ENCODE assay signal across 13 cellular contexts in genomic region chr4:159169903-159170302, GRCh38.
DNase-seq lines count a peak whose midpoint lies in the region; ATAC-seq and TF ChIP-seq lines count a peak whose summit lies in the region.
"Had no signal": no experiment of that assay in that cellular context is flagged by ENCODE, and none has a peak within 500 bp of the region (broad histone marks: within the 10 kb centered on the region; RNA-seq: fewer than 3 reads in every experiment).

No MANE protein-coding gene starts in this region.

- H3K4me3 Mint-ChIP-seq in naive thymus-derived CD4-positive, alpha-beta T cell = no peak overlapping the region
- H3K4me3 Mint-ChIP-seq: activated T-cell treated with anti-CD3 and anti-CD28 coated beads, Interleukin-2, amount 50 U/mL, for 72 hours had no signal

- CTCF ChIA-PET in naive thymus-derived CD4-positive, alpha-beta T cell (lab: Charles Lee) = no interaction called here

- POLR2A ChIA-PET in naive thymus-derived CD4-positive, alpha-beta T cell (lab: Charles Lee) = no interaction called here

- TF ChIP-seq CTCF in thyroid gland (IDR thresholded peaks at IDR 0.05) = no peak

- intact Hi-C loops in naive thymus-derived CD4-positive, alpha-beta T cell (cut with micrococcal nuclease) = loop anchor here in 1 of 2 donors (10.0 kb wide), 1 partner anchor 125 kb away; no protein-coding TSS in a partner anchor
- intact Hi-C loops in thyroid gland (cut with DNase I) = loop anchor here (10.0 kb wide), 3 partner anchors 65 to 435 kb away; partner anchors contain the start of gene RAPGEF2

- no peaks in the 10 kb centered on the region for H3K27me3 ChIP-seq in naive thymus-derived CD4-positive, alpha-beta T cell (ENCODE audit: control insufficient read depth in 2 of 2, insufficient read depth in 2 of 2, low read length in 2 of 2)
- no peaks in the 10 kb centered on the region for H3K27me3 ChIP-seq in thyroid gland

- H3K36me3 Mint-ChIP-seq in naive thymus-derived CD4-positive, alpha-beta T cell = no peaks in the 10 kb centered on the region

- peaks cover 0 to 4% of the 10 kb centered on the region in 2 donors for H3K4me1 ChIP-seq in naive thymus-derived CD4-positive, alpha-beta T cell (ENCODE audit: control insufficient read depth in 2 of 2, insufficient read depth in 2 of 2, low read length in 2 of 2)
- H3K4me1 ChIP-seq in thyroid gland = peaks cover 13% of the 10 kb centered on the region in 2 donors

- H3K4me1 Mint-ChIP-seq in naive thymus-derived CD4-positive, alpha-beta T cell = peaks cover 7 to 38% (median 25%) of the 10 kb centered on the region in 7 donors

- no peak for TF ChIP-seq POLR2A in thyroid gland (IDR thresholded peaks at IDR 0.05)

- peak; percentile 56 for ATAC-seq in GM18508 (IDR thresholded peaks at IDR 0.05; ENCODE audit: insufficient read depth, unreplicated experiment)
- peak; percentile 62 for ATAC-seq in GM21360 (IDR thresholded peaks at IDR 0.05; ENCODE audit: unreplicated experiment)
- peak; percentile 75 for ATAC-seq in HG02852 (IDR thresholded peaks at IDR 0.05; ENCODE audit: unreplicated experiment)
- peak; percentile 49 for ATAC-seq in HG03460 (IDR thresholded peaks at IDR 0.05; ENCODE audit: unreplicated experiment)
- ATAC-seq in naive thymus-derived CD4-positive, alpha-beta T cell = no peak
- ATAC-seq: activated CD4-positive, CD25-positive, alpha-beta regulatory T cell treated with anti-CD3 and anti-CD28 coated beads, Interleukin-2, amount 50 U/mL, for 24 hours; activated T-cell treated with anti-CD3 and anti-CD28 coated beads, Interleukin-2, amount 50 U/mL, for 72 hours; psoas muscle had no signal

- H3K4me3 ChIP-seq in naive thymus-derived CD4-positive, alpha-beta T cell (ENCODE audit: low read length) = no peak overlapping the region
- H3K4me3 ChIP-seq in thyroid gland (replicated peaks in 1 of 3) = no peak overlapping the region
- H3K4me3 ChIP-seq: psoas muscle had no signal

- no peak overlapping the region for H3K27ac ChIP-seq in naive thymus-derived CD4-positive, alpha-beta T cell (ENCODE audit: low read depth, low read length)
- H3K27ac ChIP-seq in thyroid gland = no peak overlapping the region
- H3K27ac ChIP-seq: psoas muscle had no signal

- no peak for DNase-seq in naive thymus-derived CD4-positive, alpha-beta T cell
- no peak for DNase-seq in NCI-H82 (lab: John Stamatoyannopoulos, UW)
- no peak for DNase-seq in thyroid gland
- DNase-seq in 8988T = no peak
- DNase-seq: activated T-cell treated with anti-CD3 and anti-CD28 coated beads, Interleukin-2, amount 50 U/mL, for 72 hours; DMS153; islet precursor cell; psoas muscle had no signal

- H3K27me3 Mint-ChIP-seq in naive thymus-derived CD4-positive, alpha-beta T cell = no peaks in the 10 kb centered on the region

- no peaks in the 10 kb centered on the region for H3K9me3 ChIP-seq in naive thymus-derived CD4-positive, alpha-beta T cell (ENCODE audit: control insufficient read depth in 2 of 3, low read length in 3 of 3)
- H3K9me3 ChIP-seq in thyroid gland = no peaks in the 10 kb centered on the region
- H3K9me3 ChIP-seq: psoas muscle had no signal

- no peak overlapping the region for H3K27ac Mint-ChIP-seq in naive thymus-derived CD4-positive, alpha-beta T cell
- H3K27ac Mint-ChIP-seq: activated T-cell treated with anti-CD3 and anti-CD28 coated beads, Interleukin-2, amount 50 U/mL, for 72 hours had no signal

- no peaks in the 10 kb centered on the region for H3K36me3 ChIP-seq in naive thymus-derived CD4-positive, alpha-beta T cell (ENCODE audit: control insufficient read depth in 2 of 3, insufficient read depth in 3 of 3, low read length in 3 of 3)
- no peaks in the 10 kb centered on the region for H3K36me3 ChIP-seq in thyroid gland

- no peaks in the 10 kb centered on the region for H3K9me3 Mint-ChIP-seq in naive thymus-derived CD4-positive, alpha-beta T cell
- H3K9me3 Mint-ChIP-seq: activated T-cell treated with anti-CD3 and anti-CD28 coated beads, Interleukin-2, amount 50 U/mL, for 72 hours had no signal

- 100% methylated on average over 1 of the region's 1 CpG for WGBS in thyroid gland, 2 donors
